1 cellular context compared by ENCODE assay signal in the genomic region with DNA sequence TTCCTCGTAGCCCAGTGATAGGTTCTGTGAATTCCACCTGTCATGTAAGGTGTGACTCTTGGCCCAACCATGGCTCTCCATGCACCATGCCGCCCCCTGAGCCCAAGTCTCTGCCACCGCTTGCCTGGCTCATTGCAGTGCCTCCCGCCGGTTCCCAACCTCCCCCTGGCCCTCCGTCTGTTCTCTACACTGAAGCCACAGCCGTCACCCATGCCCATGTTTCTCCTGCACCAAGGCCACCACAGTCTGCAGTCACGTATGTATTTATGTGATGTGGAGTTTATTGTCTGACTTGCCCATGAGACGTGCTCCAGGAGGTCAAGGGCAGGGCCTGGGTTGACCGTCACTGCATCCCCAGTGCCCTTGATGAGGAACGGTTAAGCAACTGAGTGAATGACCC.
TF ChIP-seq lines count a peak whose summit lies in the region.

No MANE protein-coding gene starts in this region.

TF ChIP-seq in H1, 55 proteins besides CTCF, POLR2A, EP300 and RAD21:
- TF ChIP-seq RFX5 (IDR thresholded peaks at IDR 0.05; ENCODE audit: borderline replicate concordance, low read depth, low read length) = no peak
- no peak for TF ChIP-seq GTF2F1 (IDR thresholded peaks at IDR 0.05; ENCODE audit: borderline replicate concordance, low read depth, low read length)
- no peak for TF ChIP-seq YY1 (IDR thresholded peaks at IDR 0.05; ENCODE audit: low read depth, low read length)
- TF ChIP-seq SIN3A (conservative IDR thresholded peaks at IDR 0.05 in 1 of 2, IDR thresholded peaks at IDR 0.05 in 1 of 2; ENCODE audit: low read depth in 1 of 2, low read length in 2 of 2) = no peak
- TF ChIP-seq TAF7 (optimal IDR thresholded peaks at IDR 0.05; ENCODE audit: borderline replicate concordance, low read depth, low read length) = no peak
- TF ChIP-seq ATF3 (IDR thresholded peaks at IDR 0.05; ENCODE audit: insufficient read depth, low read depth, low read length) = no peak
- TF ChIP-seq HDAC2 (IDR thresholded peaks at IDR 0.05; ENCODE audit: borderline replicate concordance in 1 of 2, low read depth in 2 of 2, low read length in 2 of 2) = no peak
- no peak for TF ChIP-seq TEAD4 (IDR thresholded peaks at IDR 0.05; ENCODE audit: low read depth, low read length)
- no peak for TF ChIP-seq SUZ12 (IDR thresholded peaks at IDR 0.05; ENCODE audit: low read length)
